8 cellular contexts compared by ENCODE assay signal in genomic region chr11:12677131-12677530, GRCh38. TPM values are rescaled to one million over a fixed set of nuclear protein-coding genes. Genes with fewer than 3 reads are reported as not detected.
DNase-seq lines count a peak whose midpoint lies in the region; ATAC-seq and TF ChIP-seq lines count a peak whose summit lies in the region.

No MANE protein-coding gene starts in this region.

- H3K4me3 Mint-ChIP-seq in endodermal cell, result peak overlapping the region; percentile 91
- H3K4me3 Mint-ChIP-seq in neural crest cell, result peak overlapping the region; percentile 97

- H3K9me3 ChIP-seq in endodermal cell (ENCODE audit: control insufficient read depth, low read length), result no peaks in the 10 kb centered on the region

- ATAC-seq in GM21786 (IDR thresholded peaks at IDR 0.05; ENCODE audit: unreplicated experiment) (no peak), HG03039 (IDR thresholded peaks at IDR 0.05; ENCODE audit: unreplicated experiment) (no peak)

- peak overlapping the region; percentile 95 for H3K4me3 ChIP-seq in endodermal cell (ENCODE audit: low read length)

- H3K9ac ChIP-seq in endodermal cell (ENCODE audit: extremely low read depth, low read length, poor library complexity, severe bottlenecking), result peak overlapping the region; percentile 98

- H3K27ac Mint-ChIP-seq in endodermal cell (peak overlapping the region; percentile 98), neural crest cell (ENCODE audit: unreplicated experiment) (peak overlapping the region; percentile 60)

- peak; percentile 39 for DNase-seq in COR-L47 (lab: John Stamatoyannopoulos, UW)
- DNase-seq in NCI-H2227 (lab: John Stamatoyannopoulos, UW; ENCODE audit: unreplicated experiment), result peak; percentile 31
- DNase-seq in endodermal cell, result peak; percentile 54
- DNase-seq in neural crest cell (ENCODE audit: low read depth, low spot score), result no peak
- no peak for DNase-seq in NCI-H510A (lab: John Stamatoyannopoulos, UW)
- no peak for DNase-seq in NOMO-1 (lab: John Stamatoyannopoulos, UW; ENCODE audit: unreplicated experiment in 2 of 2)

- H3K27me3 Mint-ChIP-seq in endodermal cell (ENCODE audit: insufficient read depth), result peaks cover 9% of the 10 kb centered on the region
- no peaks in the 10 kb centered on the region for H3K27me3 Mint-ChIP-seq in neural crest cell (ENCODE audit: low read depth)

- no peak overlapping the region for H3K27ac ChIP-seq in endodermal cell (ENCODE audit: low read depth, low read length)

- H3K9me3 Mint-ChIP-seq in endodermal cell (no peaks in the 10 kb centered on the region), neural crest cell (no peaks in the 10 kb centered on the region)

- no peak for TF ChIP-seq CTCF in endodermal cell (conservative IDR thresholded peaks at IDR 0.05)
- TF ChIP-seq CTCF in neural crest cell (conservative IDR thresholded peaks at IDR 0.05), result no peak

- H3K27me3 ChIP-seq in endodermal cell (ENCODE audit: control insufficient read depth, insufficient read depth, low read length, poor library complexity, severe bottlenecking), result no peaks in the 10 kb centered on the region

- peaks cover 27% of the 10 kb centered on the region for H3K4me1 ChIP-seq in endodermal cell (ENCODE audit: control insufficient read depth, insufficient read depth, low read length)

- 46% methylated on average over 1 of the region's 3 CpGs; no CpG with 5 or more reads in 1 of the 2 experiments for WGBS in endodermal cell (ENCODE audit: insufficient coverage in 1 of 2, insufficient read length in 1 of 2), 2 experiments

- peaks cover 2% of the 10 kb centered on the region for H3K36me3 Mint-ChIP-seq in endodermal cell (ENCODE audit: low read depth)
- H3K36me3 Mint-ChIP-seq in neural crest cell (ENCODE audit: low read depth), result no peaks in the 10 kb centered on the region

- peaks cover 10% of the 10 kb centered on the region for H3K36me3 ChIP-seq in endodermal cell (ENCODE audit: control insufficient read depth, insufficient read depth, low read length)

- peaks cover 61% of the 10 kb centered on the region for H3K4me1 Mint-ChIP-seq in endodermal cell
- peaks cover 70% of the 10 kb centered on the region for H3K4me1 Mint-ChIP-seq in neural crest cell

RNA-seq across cellular contexts. Expression of gene TEAD1, which starts 2.9 kb away (rescaled TPM):
- total RNA-seq in endodermal cell, result 10 to 100 TPM; 76.4 to 94.4 TPM
- polyA plus RNA-seq in endodermal cell (2013, experiment 1 of 2), result 103 TPM
- polyA plus RNA-seq in endodermal cell (2013, experiment 2 of 2), result 109 TPM
- total RNA-seq in neural crest cell, result 84.1 and 87.3 TPM in 2 replicates

Comparison
In these comparisons a context has a peak if more than half of its experiments do, and no peak if none do; other contexts are left out.
1. DNase-seq: peak in COR-L47 (single experiment), NCI-H2227 (single experiment) and endodermal cell (single experiment); none in neural crest cell (single experiment), NCI-H510A (single experiment) and NOMO-1 (0 of 2).